31 cellular contexts compared by ENCODE assay signal in the genomic region with DNA sequence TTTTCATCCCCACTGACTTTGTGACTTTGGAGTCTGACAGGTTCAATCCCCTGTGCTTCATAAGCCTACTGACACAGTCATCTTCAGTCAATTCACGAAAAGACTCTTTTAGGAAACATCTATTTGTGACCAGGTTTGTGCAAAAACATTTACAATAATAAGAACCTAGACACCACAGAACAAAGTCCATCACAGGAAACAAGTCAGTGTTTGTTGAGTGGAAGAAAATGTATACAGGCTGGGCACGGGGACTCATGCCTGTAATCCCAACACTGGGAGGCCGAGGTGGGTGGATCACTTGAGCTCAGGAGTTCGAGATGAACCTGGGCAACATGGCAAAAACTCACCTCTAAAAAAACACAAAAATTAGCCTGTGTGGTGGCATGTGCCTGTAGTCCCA. TPM values are rescaled to one million over a fixed set of nuclear protein-coding genes. Genes with fewer than 3 reads are reported as not detected.
"Had no signal": no experiment of that assay in that cellular context is flagged by ENCODE, and none has a peak within 500 bp of the region (broad histone marks: within the 10 kb centered on the region; RNA-seq: fewer than 3 reads in every experiment).

No MANE protein-coding gene starts in this region.

- H3K4me1 ChIP-seq: parathyroid adenoma, psoas muscle, spleen, testis, tibial artery, upper lobe of right lung, uterus had no signal

- DNase-seq: naive thymus-derived CD8-positive, alpha-beta T cell; nephron progenitor cell; occipital lobe; ovary; posterior cingulate gyrus; psoas muscle; right cardiac atrium; spleen; stimulated activated CD4-positive, alpha-beta T cell treated with anti-CD3 and anti-CD28 coated beads, Interleukin-12 subunit alpha, Interleukin-12 subunit beta, amount 100 ng/mL, for 4 hours; stimulated activated CD4-positive, alpha-beta T cell treated with anti-CD3 and anti-CD28 coated beads, Interleukin-1b, Interleukin-23, amount 100 ng/mL, for 48 hours; stimulated activated CD4-positive, alpha-beta T cell treated with anti-CD3 and anti-CD28 coated beads, Interleukin-4, amount 100 ng/mL, for 1 hour; stimulated activated CD4-positive, alpha-beta T cell treated with anti-CD3 and anti-CD28 coated beads, Interleukin-4, amount 100 ng/mL, for 4 hours; stimulated activated CD8-positive, alpha-beta memory T cell treated with anti-CD3 and anti-CD28 coated beads, Interleukin-4, amount 100 ng/mL, for 48 hours; stimulated activated naive CD4-positive, alpha-beta T cell; stimulated activated naive CD8-positive, alpha-beta T cell treated with anti-CD3 and anti-CD28 coated beads, Interleukin-15, amount 100 ng/mL, for 72 hours; stimulated activated naive CD8-positive, alpha-beta T cell treated with anti-CD3 and anti-CD28 coated beads, Interleukin-15, Interleukin-2, amounts not matched to agents 100 U/mL and 50 U/mL, for 24 hours; substantia nigra; testis; tibial artery; transverse colon; upper lobe of right lung; uterus had no signal

- H3K9ac ChIP-seq: parathyroid adenoma had no signal

- H3K27ac ChIP-seq: neutrophil, ovary, parathyroid adenoma, psoas muscle, skin epidermis, spleen, suprapubic skin, testis, tibial artery, transverse colon, upper lobe of right lung, uterus had no signal

- H3K4me3 ChIP-seq: ovary, psoas muscle, skin epidermis, smooth muscle cell, spleen, suprapubic skin, testis, tibial artery, transverse colon, upper lobe of right lung, uterus had no signal

- ATAC-seq: naive thymus-derived CD8-positive, alpha-beta T cell; natural killer cell treated with Interleukin-12 subunit alpha and Interleukin-12 subunit beta and Interleukin-15 and Interleukin-18, amount 100 ng/mL, for 72 hours; psoas muscle; right cardiac atrium; sciatic nerve; stimulated activated memory B cell treated with anti-CD40 and anti-IgM and Interleukin-4, amounts not matched to agents 10 μg/mL and 1 μg/mL and 100 μg/mL, for 72 hours; stimulated activated naive CD8-positive, alpha-beta T cell treated with anti-CD3 and anti-CD28 coated beads, Interleukin-15, amount 100 ng/mL, for 72 hours; stimulated activated naive CD8-positive, alpha-beta T cell treated with anti-CD3 and anti-CD28 coated beads, Interleukin-15, Interleukin-2, amounts not matched to agents 100 U/mL and 50 U/mL, for 24 hours; upper lobe of right lung had no signal

- H3K9me3 ChIP-seq: neutrophil, ovary, psoas muscle, spleen, suprapubic skin, testis, tibial artery, transverse colon, upper lobe of right lung, uterus had no signal

- H3K79me2 ChIP-seq: parathyroid adenoma had no signal

- H3K36me3 ChIP-seq: neutrophil, ovary, spleen, suprapubic skin, tibial artery, transverse colon, upper lobe of right lung, uterus had no signal

- H3K27me3 ChIP-seq: neutrophil, ovary, suprapubic skin, testis, transverse colon, uterus had no signal

- H2AFZ ChIP-seq: parathyroid adenoma had no signal

- H3K4me2 ChIP-seq: smooth muscle cell had no signal

RNA-seq across cellular contexts. Expression of a gene that starts 49.7 kb away (rescaled TPM):
- total RNA-seq: osteoblast had no signal
